8 cellular contexts compared by ENCODE assay signal in genomic region chr6:89610149-89610642, GRCh38. TPM values are rescaled to one million over a fixed set of nuclear protein-coding genes. Genes with fewer than 3 reads are reported as not detected.
A peak's percentile ranks its signal among the peaks of the same experiment; 100 is the strongest.
DNase-seq lines count a peak whose midpoint lies in the region; ATAC-seq and TF ChIP-seq lines count a peak whose summit lies in the region.

No MANE protein-coding gene starts in this region.

- H3F3A ChIP-seq in PC-9 (ENCODE audit: insufficient read depth, low read depth): no peaks in the 10 kb centered on the region

- H3K36me3 ChIP-seq in PC-9 (ENCODE audit: low read depth): no peaks in the 10 kb centered on the region
- H3K36me3 ChIP-seq in tibial nerve: peaks cover 0 to 26% (median 0%) of the 10 kb centered on the region in 3 donors

- peak; percentile 18 to 49 for DNase-seq in NCI-H2081 (lab: John Stamatoyannopoulos, UW)
- DNase-seq in NCI-H2081 treated with DMSO at 0.1 percent for 48 hours (lab: John Stamatoyannopoulos, UW): no peak
- peak in 1 of 2 experiments; percentile 50 for DNase-seq in PC-9
- DNase-seq in activated T-cell treated with anti-CD3 and anti-CD28 coated beads, Interleukin-2, amount 50 U/mL, for 48 hours: peak; percentile 86 to 88
- DNase-seq in fibroblast of peridontal ligament (ENCODE audit: extremely low read depth): peak; percentile 31
- peak; percentile 72 for DNase-seq in omental fat pad (ENCODE audit: low spot score)
- peak; percentile 45 to 76 for DNase-seq in tibial nerve (ENCODE audit: low spot score in 2 of 2)

- no peaks in the 10 kb centered on the region for H3K79me2 ChIP-seq in PC-9 (ENCODE audit: low read depth)

- WGBS in tibial nerve, 2 donors: 41 to 49% methylated on average over 11 of the region's 11 CpGs

- H3K27ac ChIP-seq in PC-9 (no peak overlapping the region), tibial nerve (no peak overlapping the region)

- H3K27me3 ChIP-seq in PC-9 (ENCODE audit: insufficient read depth, low read depth): no peaks in the 10 kb centered on the region
- H3K27me3 ChIP-seq in tibial nerve: no peaks in the 10 kb centered on the region

- intact Hi-C loops in PC-9 (cut with micrococcal nuclease; ENCODE audit: unreplicated experiment): loop anchor here (1.0 to 5.0 kb wide), 3 partner anchors 177 to 628 kb away; partner anchors contain the start of gene ANKRD6

- POLR2A ChIA-PET in PC-9 (lab: Charles Lee; ENCODE audit: unreplicated experiment): no interaction called here

- CTCF ChIA-PET in PC-9 (lab: Charles Lee): no interaction called here

- TF ChIP-seq POLR2A in tibial nerve (IDR thresholded peaks at IDR 0.05): no peak

- no TSS peak for BruUV-seq in PC-9 (replicated peaks; lab: Mats Ljungman, UMichigan)

- no peak overlapping the region for H3K4me3 ChIP-seq in PC-9
- H3K4me3 ChIP-seq in tibial nerve: no peak overlapping the region

- no peaks in the 10 kb centered on the region for H3K9me2 ChIP-seq in PC-9 (ENCODE audit: insufficient read depth)

- no peak overlapping the region for H3K4me2 ChIP-seq in PC-9

- H4K20me1 ChIP-seq in PC-9 (ENCODE audit: insufficient read depth): no peaks in the 10 kb centered on the region

- H3K4me1 ChIP-seq in PC-9 (replicated peaks; ENCODE audit: insufficient read depth) (no peaks in the 10 kb centered on the region), tibial nerve (no peaks in the 10 kb centered on the region)

- H3K9me3 ChIP-seq in PC-9 (ENCODE audit: insufficient read depth, low read depth): no peaks in the 10 kb centered on the region
- no peaks in the 10 kb centered on the region for H3K9me3 ChIP-seq in tibial nerve

- H2AFZ ChIP-seq in PC-9: no peak overlapping the region

- TF ChIP-seq EP300 in tibial nerve (IDR thresholded peaks at IDR 0.05): no peak

- ATAC-seq in HG03432 (IDR thresholded peaks at IDR 0.05; ENCODE audit: unreplicated experiment) (peak; percentile 85), omental fat pad (ENCODE audit: low FRiP score) (no peak)

- TF ChIP-seq CTCF in PC-9 (conservative IDR thresholded peaks at IDR 0.05) (peak; percentile 76), omental fat pad (IDR thresholded peaks at IDR 0.05) (peak in 2 of 3 donors; percentile 4 to 41), tibial nerve (IDR thresholded peaks at IDR 0.05) (peak; percentile 75 to 78 (median 77))

RNA-seq across cellular contexts. Expression of gene LYRM2, which starts 28.4 kb away (rescaled TPM):
- total RNA-seq in PC-9 (2021): 16.7 and 24.2 TPM in 2 replicates
- total RNA-seq in omental fat pad: 10 to 100 TPM; 12.7 to 21.3 (median 20.3) TPM
- 10 to 100 TPM; 12.0 to 20.1 (median 13.6) TPM for total RNA-seq in tibial nerve

Comparison
In these comparisons a context has a peak if more than half of its experiments do, and no peak if none do; other contexts are left out.
1. CTCF ChIP-seq: peak in every context shown above with its lines; median percentile 77 in tibial nerve; 76 in PC-9; 22 in omental fat pad.